ENCODE assay signal across 9 cellular contexts in genomic region chr11:45806937-45807791, GRCh38. TPM values are rescaled to one million over a fixed set of nuclear protein-coding genes. Genes with fewer than 3 reads are reported as not detected.
DNase-seq lines count a peak whose midpoint lies in the region; ATAC-seq and TF ChIP-seq lines count a peak whose summit lies in the region.
"Had no signal": no experiment of that assay in that cellular context is flagged by ENCODE, and none has a peak within 500 bp of the region (broad histone marks: within the 10 kb centered on the region; RNA-seq: fewer than 3 reads in every experiment).

No MANE protein-coding gene starts in this region.

- H4K20me1 ChIP-seq in PC-3 (ENCODE audit: low read length): peaks cover 3% of the 10 kb centered on the region; the same call in 1 of the 2 replicates

- DNase-seq in SIG-M5 treated with dmso at 0.1 percent for 504 hours (lab: John Stamatoyannopoulos, UW; ENCODE audit: unreplicated experiment) (peak; percentile 8), SIG-M5 (lab: John Stamatoyannopoulos, UW) (no peak), PC-3 (no peak), endodermal cell (no peak), retinal pigment epithelial cell (ENCODE audit: low read depth) (no peak), NCI-H2196 (lab: John Stamatoyannopoulos, UW; ENCODE audit: unreplicated experiment) (no peak), NCI-H446 treated with DMSO at 0.1 percent for 48 hours (lab: John Stamatoyannopoulos, UW) (no peak)
- DNase-seq: NK-92 treated with Interleukin-12 subunit alpha and Interleukin-12 subunit beta, amount 100 ng/mL, for 24 hours had no signal

- H3K27me3 Mint-ChIP-seq in endodermal cell (ENCODE audit: insufficient read depth): peaks cover 18% of the 10 kb centered on the region

- peak overlapping the region; percentile 80 for H3K4me3 Mint-ChIP-seq in endodermal cell

- H3K36me3 ChIP-seq in PC-3 (ENCODE audit: low read depth, low read length): 0 out of 2 replicates have a peak, but pooled peaks cover 4% of the 10 kb centered on the region
- H3K36me3 ChIP-seq in endodermal cell (ENCODE audit: control insufficient read depth, insufficient read depth, low read length): peaks cover 16% of the 10 kb centered on the region

- CTCF ChIA-PET in PC-3 (lab: Charles Lee): no interaction called here

- peaks cover 14% of the 10 kb centered on the region for H3K36me3 Mint-ChIP-seq in endodermal cell (ENCODE audit: low read depth)

- H3K4me1 ChIP-seq in PC-3 (ENCODE audit: insufficient read depth, low read length): peaks cover 26% of the 10 kb centered on the region
- peaks cover 5% of the 10 kb centered on the region for H3K4me1 ChIP-seq in endodermal cell (ENCODE audit: control insufficient read depth, insufficient read depth, low read length)

- H3F3A ChIP-seq in PC-3 (ENCODE audit: low read length, unreplicated experiment): no peaks in the 10 kb centered on the region

- H3K9me3 Mint-ChIP-seq in endodermal cell: no peaks in the 10 kb centered on the region

- TF ChIP-seq CTCF in PC-3 (conservative IDR thresholded peaks at IDR 0.05; ENCODE audit: low read depth, low read length) (no peak), endodermal cell (conservative IDR thresholded peaks at IDR 0.05) (no peak), retinal pigment epithelial cell (conservative IDR thresholded peaks at IDR 0.05; ENCODE audit: low read depth, low read length) (no peak)

- POLR2A ChIA-PET in PC-3 (lab: Charles Lee; ENCODE audit: unreplicated experiment): no interaction called here

- no TSS peak for BruUV-seq in PC-3 (replicated peaks; lab: Mats Ljungman, UMichigan)

- ATAC-seq in PC-3 (no peak), GM18870 (IDR thresholded peaks at IDR 0.05; ENCODE audit: unreplicated experiment) (no peak)

- peaks cover 28% of the 10 kb centered on the region for H3K79me2 ChIP-seq in PC-3 (ENCODE audit: low read length)

- 85 to 91% methylated on average over 6 to 7 of the region's 7 CpGs for WGBS in endodermal cell (ENCODE audit: insufficient coverage in 1 of 2, insufficient read length in 1 of 2), 2 experiments

- H3K4me3 ChIP-seq in PC-3 (ENCODE audit: low read length): peak overlapping the region; percentile 91; the same call in 1 of the 2 replicates
- peak overlapping the region; percentile 92 for H3K4me3 ChIP-seq in endodermal cell (ENCODE audit: low read length)
- peak overlapping the region; percentile 83 for H3K4me3 ChIP-seq in retinal pigment epithelial cell (ENCODE audit: low read length)

- H3K9ac ChIP-seq in PC-3 (ENCODE audit: low read length): no peak overlapping the region
- no peak overlapping the region for H3K9ac ChIP-seq in endodermal cell (ENCODE audit: extremely low read depth, low read length, poor library complexity, severe bottlenecking)

- H3K27ac ChIP-seq in PC-3 (ENCODE audit: low read length) (no peak overlapping the region), endodermal cell (ENCODE audit: low read depth, low read length) (no peak overlapping the region)

- peak overlapping the region; percentile 98 for H3K4me2 ChIP-seq in PC-3 (ENCODE audit: low read length)

- H3K9me3 ChIP-seq in PC-3 (ENCODE audit: low read length) (no peaks in the 10 kb centered on the region), endodermal cell (ENCODE audit: control insufficient read depth, low read length) (no peaks in the 10 kb centered on the region)

- H3K4me1 Mint-ChIP-seq in endodermal cell: peaks cover 17% of the 10 kb centered on the region

- H2AFZ ChIP-seq in PC-3 (ENCODE audit: low read length): no peak overlapping the region

- intact Hi-C loops in PC-3 (cut with micrococcal nuclease): no loop called here

- no peak overlapping the region for H3K27ac Mint-ChIP-seq in endodermal cell

- H3K27me3 ChIP-seq in PC-3 (ENCODE audit: low read length) (no peaks in the 10 kb centered on the region), endodermal cell (ENCODE audit: control insufficient read depth, insufficient read depth, low read length, poor library complexity, severe bottlenecking) (peaks cover 18% of the 10 kb centered on the region)

- no peaks in the 10 kb centered on the region for H3K9me2 ChIP-seq in PC-3 (replicated peaks; ENCODE audit: low read length)

RNA-seq across cellular contexts. Expression of gene SLC35C1, which starts 2.2 kb away (rescaled TPM):
- total RNA-seq in PC-3 (2014; rRNA removed) (9.5 and 13.5 TPM in 2 replicates), endodermal cell (10 to 100 TPM; 11.4 to 16.0 TPM)
- 11.5 TPM for polyA plus RNA-seq in endodermal cell (2013, experiment 1 of 2)
- 10.1 TPM for polyA plus RNA-seq in endodermal cell (2013, experiment 2 of 2)

RNA-seq across cellular contexts. Expression of gene CRY2, which starts 40.1 kb away (rescaled TPM):
- total RNA-seq in PC-3 (2014; rRNA removed): 9.5 and 12.4 TPM in 2 replicates
- 10 to 100 TPM; 19.8 to 20.1 TPM for total RNA-seq in endodermal cell
- polyA plus RNA-seq in endodermal cell (2013, experiment 1 of 2): 14.0 TPM
- polyA plus RNA-seq in endodermal cell (2013, experiment 2 of 2): 10.8 TPM
